Comparison of ENCODE assay signal across 8 cellular contexts in genomic region chr9:95461448-95462381, GRCh38. TPM values are rescaled to one million over a fixed set of nuclear protein-coding genes. Genes with fewer than 3 reads are reported as not detected.
DNase-seq lines count a peak whose midpoint lies in the region; ATAC-seq and TF ChIP-seq lines count a peak whose summit lies in the region.

No MANE protein-coding gene starts in this region.

- intact Hi-C loops in sigmoid colon (cut with DNase I) = loop anchor here (5.0 kb wide), 2 partner anchors 144 to 416 kb away; partner anchors contain the start of genes ERCC6L2 and FANCC

- in situ Hi-C loops in ACHN (cut with HindIII; ENCODE audit: low pct_ligation_motif_present, low pct_unique_long_range_greater_than_20kb, low sequenced_read_pairs) = no loop called here

- no peaks in the 10 kb centered on the region for H3K9me3 ChIP-seq in OCI-LY3 (ENCODE audit: insufficient read depth, low read length)
- H3K9me3 ChIP-seq in sigmoid colon = no peaks in the 10 kb centered on the region

- TF ChIP-seq CTCF in OCI-LY3 (IDR thresholded peaks at IDR 0.05; ENCODE audit: low read depth, low read length) (no peak), sigmoid colon (IDR thresholded peaks at IDR 0.05) (no peak)

- no peak for TF ChIP-seq EP300 in sigmoid colon (IDR thresholded peaks at IDR 0.05)

- WGBS in sigmoid colon, 2 donors = 62 to 64% methylated on average over 24 of the region's 24 CpGs

- H4K20me1 ChIP-seq in OCI-LY3 (ENCODE audit: insufficient read depth, low read length) = no peaks in the 10 kb centered on the region; the same call in 1 of the 2 replicates

- H3K4me1 ChIP-seq in OCI-LY3 (ENCODE audit: low read length) (peaks cover 31% of the 10 kb centered on the region), sigmoid colon (peaks cover 0 to 63% (median 62%) of the 10 kb centered on the region in 4 donors)

- no peak for TF ChIP-seq POLR2A in sigmoid colon (IDR thresholded peaks at IDR 0.05)

- peak overlapping the region; percentile 57; the same call in 1 of the 2 replicates for H3K9ac ChIP-seq in OCI-LY3 (ENCODE audit: low read length)

- H3K36me3 ChIP-seq in OCI-LY3 (replicated peaks; ENCODE audit: low read depth, low read length) (peaks cover 42% of the 10 kb centered on the region), sigmoid colon (peaks cover 0 to 7% (median 0%) of the 10 kb centered on the region in 4 donors)

- H3K79me2 ChIP-seq in OCI-LY3 (ENCODE audit: low read length) = no peaks in the 10 kb centered on the region

- H3K4me3 ChIP-seq in OCI-LY3 (ENCODE audit: low read length) = peak overlapping the region; percentile 72
- H3K4me3 ChIP-seq in sigmoid colon = peak overlapping the region in 1 of 4 donors; percentile 30

- ATAC-seq in GM21576 (IDR thresholded peaks at IDR 0.05; ENCODE audit: unreplicated experiment) = peak; percentile 4

- peak overlapping the region; percentile 76 for H3K27ac ChIP-seq in OCI-LY3 (ENCODE audit: low read length)
- H3K27ac ChIP-seq in epithelial cell of prostate = peak overlapping the region; percentile 6
- H3K27ac ChIP-seq in sigmoid colon = peak overlapping the region; percentile 38 to 79 (median 69)

- peak overlapping the region; percentile 93 for H3K4me2 ChIP-seq in OCI-LY3 (ENCODE audit: low read length)

- no peak overlapping the region for H2AFZ ChIP-seq in OCI-LY3 (ENCODE audit: low read depth, low read length)

- H3K27me3 ChIP-seq in OCI-LY3 (ENCODE audit: low read depth, low read length) (no peaks in the 10 kb centered on the region), sigmoid colon (no peaks in the 10 kb centered on the region)

- DNase-seq in epithelial cell of prostate (ENCODE audit: low read depth, low spot score) = no peak
- DNase-seq in sigmoid colon = no peak
- DNase-seq in SHP77 (lab: John Stamatoyannopoulos, UW) = no peak
- no peak for DNase-seq in ACHN
- DNase-seq in T-helper 9 cell = no peak
- DNase-seq in AG08396 (ENCODE audit: low spot score) = no peak

RNA-seq across cellular contexts. Expression of gene PTCH1, which starts 55.1 kb away (rescaled TPM):
- 10 to 100 TPM in 1 of 4 donors, 1 to 10 TPM in 3; 7.1 to 10.7 (median 8.7) TPM for total RNA-seq in sigmoid colon
- 1 to 10 TPM; 2.3 to 7.2 (median 7.0) TPM for polyA plus RNA-seq in sigmoid colon

Comparison
In these comparisons a context has a peak if more than half of its experiments do, and no peak if none do; other contexts are left out.
1. H3K27ac ChIP-seq: peak in every context shown above with its lines; median percentile 76 in OCI-LY3; 69 in sigmoid colon; 6 in epithelial cell of prostate.